ENCODE assay signal across 20 cellular contexts in genomic region chr11:42593426-42593825, GRCh38.
DNase-seq lines count a peak whose midpoint lies in the region; ATAC-seq lines count a peak whose summit lies in the region.
"Had no signal": no experiment of that assay in that cellular context is flagged by ENCODE, and none has a peak within 500 bp of the region (broad histone marks: within the 10 kb centered on the region; RNA-seq: fewer than 3 reads in every experiment).

No MANE protein-coding gene starts in this region.

- H3K27ac Mint-ChIP-seq in natural killer cell treated with Interleukin-12 subunit alpha and Interleukin-12 subunit beta and Interleukin-15 and Interleukin-18, amount 100 ng/mL, for 72 hours = no peak overlapping the region
- H3K27ac Mint-ChIP-seq: CD4-positive, CD25-positive, alpha-beta regulatory T cell; CD8-positive, alpha-beta memory T cell; HFFc6 had no signal

- H3K36me3 Mint-ChIP-seq in natural killer cell treated with Interleukin-12 subunit alpha and Interleukin-12 subunit beta and Interleukin-15 and Interleukin-18, amount 100 ng/mL, for 72 hours = no peaks in the 10 kb centered on the region
- H3K36me3 Mint-ChIP-seq: CD4-positive, CD25-positive, alpha-beta regulatory T cell; CD8-positive, alpha-beta memory T cell had no signal

- no peak for ATAC-seq in natural killer cell treated with Interleukin-12 subunit alpha and Interleukin-12 subunit beta and Interleukin-15 and Interleukin-18, amount 100 ng/mL, for 72 hours
- ATAC-seq in HG03354 (IDR thresholded peaks at IDR 0.05; ENCODE audit: poor library complexity, severe bottlenecking, unreplicated experiment) (no peak), GM18858 (IDR thresholded peaks at IDR 0.05; ENCODE audit: unreplicated experiment) (no peak)
- ATAC-seq: HCT116 had no signal

- H3K9me3 Mint-ChIP-seq in natural killer cell treated with Interleukin-12 subunit alpha and Interleukin-12 subunit beta and Interleukin-15 and Interleukin-18, amount 100 ng/mL, for 72 hours = peaks cover 14% of the 10 kb centered on the region

- H3K27me3 Mint-ChIP-seq in natural killer cell treated with Interleukin-12 subunit alpha and Interleukin-12 subunit beta and Interleukin-15 and Interleukin-18, amount 100 ng/mL, for 72 hours = no peaks in the 10 kb centered on the region
- H3K27me3 Mint-ChIP-seq: CD4-positive, CD25-positive, alpha-beta regulatory T cell; CD8-positive, alpha-beta memory T cell had no signal

- H3K4me3 Mint-ChIP-seq in natural killer cell treated with Interleukin-12 subunit alpha and Interleukin-12 subunit beta and Interleukin-15 and Interleukin-18, amount 100 ng/mL, for 72 hours = no peak overlapping the region
- H3K4me3 Mint-ChIP-seq: CD4-positive, CD25-positive, alpha-beta regulatory T cell; CD8-positive, alpha-beta memory T cell; HFFc6 had no signal

- DNase-seq in astrocyte of the hippocampus (ENCODE audit: low read depth, low spot score) = peak; percentile 6
- peak; percentile 65 for DNase-seq in globus pallidus (ENCODE audit: low spot score)
- DNase-seq in pons (ENCODE audit: low spot score) = peak; percentile 68
- no peak for DNase-seq in natural killer cell treated with Interleukin-12 subunit alpha and Interleukin-12 subunit beta and Interleukin-15 and Interleukin-18, amount 100 ng/mL, for 72 hours (ENCODE audit: low spot score)
- DNase-seq in activated CD4-positive, alpha-beta T cell treated with anti-CD3 and anti-CD28 coated beads for 1 hour = no peak
- DNase-seq: ACHN; BE2C; CD4-positive, CD25-positive, alpha-beta regulatory T cell; CD8-positive, alpha-beta memory T cell; COR-L47; DMS 273 treated with DMSO at 0.1 percent for 48 hours; DMS53; DND-41; EL; GOT3; H7; HFFc6 had no signal

- no peaks in the 10 kb centered on the region for H3K4me1 Mint-ChIP-seq in natural killer cell treated with Interleukin-12 subunit alpha and Interleukin-12 subunit beta and Interleukin-15 and Interleukin-18, amount 100 ng/mL, for 72 hours (ENCODE audit: low read depth in 2 of 2)
- H3K4me1 Mint-ChIP-seq: CD4-positive, CD25-positive, alpha-beta regulatory T cell; CD8-positive, alpha-beta memory T cell had no signal

Comparison
In these comparisons a context has a peak if more than half of its experiments do, and no peak if none do; other contexts are left out.
1. DNase-seq: peak in astrocyte of the hippocampus (single experiment), globus pallidus (single experiment) and pons (single experiment); none in natural killer cell treated with Interleukin-12 subunit alpha and Interleukin-12 subunit beta and Interleukin-15 and Interleukin-18, amount 100 ng/mL, for 72 hours (single experiment) and activated CD4-positive, alpha-beta T cell treated with anti-CD3 and anti-CD28 coated beads for 1 hour (single experiment).